In the genomic region with DNA sequence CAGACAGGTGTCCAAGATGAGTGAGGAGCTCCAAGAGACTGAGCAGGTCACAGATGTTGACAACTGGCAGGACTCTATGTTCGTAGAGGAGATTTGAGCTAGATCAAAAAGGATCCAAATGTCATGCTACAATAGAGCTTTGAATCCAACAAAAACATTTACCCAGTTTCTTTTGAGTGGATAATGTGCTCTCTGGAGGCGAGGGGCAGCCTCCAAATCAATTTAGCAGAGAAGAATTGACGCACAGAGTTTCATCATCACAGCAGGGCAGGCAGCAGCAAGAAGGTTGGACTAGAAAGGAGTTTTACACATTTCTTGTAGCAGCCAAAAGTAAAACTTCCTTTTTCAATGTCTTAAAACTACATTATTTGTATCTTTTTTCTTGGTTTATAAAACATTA, we compare ENCODE assay signal across 24 cellular contexts.
"Had no signal": no experiment of that assay in that cellular context is flagged by ENCODE, and none has a peak within 500 bp of the region (broad histone marks: within the 10 kb centered on the region; RNA-seq: fewer than 3 reads in every experiment).

No MANE protein-coding gene starts in this region.

- H3K4me1 ChIP-seq: adrenal gland, ascending aorta, heart right ventricle, pancreas, psoas muscle, right atrium auricular region, stomach, uterus had no signal

- H3K9me3 Mint-ChIP-seq: activated naive CD4-positive, alpha-beta T cell treated with anti-CD3 and anti-CD28 coated beads, Interleukin-2, amount 10 ng/mL, durations not matched to agents 7 days and 5 days; dendritic cell treated with granulocyte-macrophage colony-stimulating factor and Interleukin-4, amounts not matched to agents 40 ng/mL and 50 ng/mL, for 4 days had no signal

- H3K4me3 Mint-ChIP-seq: activated CD8-positive, alpha-beta memory T cell treated with anti-CD3 and anti-CD28 coated beads, Interleukin-2, amount 10 ng/mL, durations not matched to agents 7 days and 5 days; activated naive CD4-positive, alpha-beta T cell treated with anti-CD3 and anti-CD28 coated beads, Interleukin-2, amount 10 ng/mL, durations not matched to agents 7 days and 5 days; dendritic cell treated with granulocyte-macrophage colony-stimulating factor and Interleukin-4, amounts not matched to agents 40 ng/mL and 50 ng/mL, for 4 days; nephron progenitor cell; T-helper 1 cell treated with Interleukin-12 subunit alpha and Interleukin-12 subunit beta and Interleukin-4 antibody, amounts not matched to agents 30 μg/mL and 1 μg/mL, for 36 hours had no signal

- H3K9me3 ChIP-seq: adrenal gland, ascending aorta, heart right ventricle, pancreas, psoas muscle, right atrium auricular region, stomach, uterus had no signal

- H3K27ac ChIP-seq: adrenal gland, ascending aorta, brain microvascular endothelial cell, heart right ventricle, pancreas, psoas muscle, right atrium auricular region, stomach, uterus had no signal

- H3K27me3 Mint-ChIP-seq: activated CD8-positive, alpha-beta memory T cell treated with anti-CD3 and anti-CD28 coated beads, Interleukin-2, amount 10 ng/mL, durations not matched to agents 7 days and 5 days; activated naive CD4-positive, alpha-beta T cell treated with anti-CD3 and anti-CD28 coated beads, Interleukin-2, amount 10 ng/mL, durations not matched to agents 7 days and 5 days had no signal

- H3K27ac Mint-ChIP-seq: activated CD8-positive, alpha-beta memory T cell treated with anti-CD3 and anti-CD28 coated beads, Interleukin-2, amount 10 ng/mL, durations not matched to agents 7 days and 5 days; activated naive CD4-positive, alpha-beta T cell treated with anti-CD3 and anti-CD28 coated beads, Interleukin-2, amount 10 ng/mL, durations not matched to agents 7 days and 5 days; dendritic cell treated with granulocyte-macrophage colony-stimulating factor and Interleukin-4, amounts not matched to agents 40 ng/mL and 50 ng/mL, for 4 days; nephron progenitor cell; T-helper 1 cell treated with Interleukin-12 subunit alpha and Interleukin-12 subunit beta and Interleukin-4 antibody, amounts not matched to agents 30 μg/mL and 1 μg/mL, for 36 hours had no signal

- H3K36me3 ChIP-seq: adrenal gland, ascending aorta, brain microvascular endothelial cell, heart right ventricle, pancreas, right atrium auricular region, stomach, uterus had no signal

- H3K4me1 Mint-ChIP-seq: nephron progenitor cell had no signal

- H3K4me3 ChIP-seq: adrenal gland, ascending aorta, heart right ventricle, pancreas, psoas muscle, right atrium auricular region, stomach, uterus had no signal

- ATAC-seq: activated CD4-positive, CD25-positive, alpha-beta regulatory T cell treated with anti-CD3 and anti-CD28 coated beads, Interleukin-2, amount 50 U/mL, for 24 hours; activated CD8-positive, alpha-beta memory T cell treated with anti-CD3 and anti-CD28 coated beads, Interleukin-2, amount 10 ng/mL, durations not matched to agents 7 days and 5 days; heart right ventricle; left cardiac atrium; pancreas; psoas muscle had no signal

- H3K27me3 ChIP-seq: adrenal gland, ascending aorta, brain microvascular endothelial cell, pancreas, right atrium auricular region, stomach, uterus had no signal

- DNase-seq: activated CD8-positive, alpha-beta memory T cell treated with anti-CD3 and anti-CD28 coated beads, Interleukin-2, amount 10 ng/mL, durations not matched to agents 7 days and 5 days; activated effector memory CD4-positive, alpha-beta T cell treated with Interleukin-2 at 50 U/mL for 16 hours; activated naive CD4-positive, alpha-beta T cell treated with anti-CD3 and anti-CD28 coated beads, Interleukin-2, amount 10 ng/mL, durations not matched to agents 7 days and 5 days; adrenal gland; brain microvascular endothelial cell; caudate nucleus; effector CD4-positive, alpha-beta T cell; heart right ventricle; islet precursor cell; left cardiac atrium; midbrain; nephron progenitor cell; pancreas; psoas muscle; stimulated activated CD4-positive, alpha-beta T cell treated with anti-CD3 and anti-CD28 coated beads, Interleukin-12 subunit alpha, Interleukin-12 subunit beta, amount 100 ng/mL, for 4 hours; stimulated activated CD4-positive, alpha-beta T cell treated with anti-CD3 and anti-CD28 coated beads, Interleukin-1b, Interleukin-23, amount 100 ng/mL, for 48 hours; stomach; trophoblast cell; uterus had no signal
